In the genomic region with DNA sequence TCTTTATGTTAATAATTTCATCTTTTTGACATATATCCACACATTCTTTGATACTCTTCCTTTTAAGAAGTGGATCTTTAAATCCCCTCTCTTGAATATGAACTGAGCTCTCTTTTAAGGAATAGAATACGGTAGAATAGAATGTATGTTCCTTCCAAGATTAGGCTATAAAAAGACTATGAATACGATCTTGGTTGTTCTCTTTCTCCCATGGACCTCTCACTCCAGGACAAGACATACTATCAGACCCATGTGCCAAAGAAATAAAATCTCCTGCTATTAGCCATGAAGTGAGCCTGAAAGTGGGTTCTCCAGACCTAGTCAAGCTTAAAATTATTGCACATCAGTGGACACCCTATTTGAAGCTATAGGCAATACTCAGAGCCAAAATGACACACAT, we compare ENCODE assay signal across 34 cellular contexts.
"Had no signal": no experiment of that assay in that cellular context is flagged by ENCODE, and none has a peak within 500 bp of the region (broad histone marks: within the 10 kb centered on the region; RNA-seq: fewer than 3 reads in every experiment).

No MANE protein-coding gene starts in this region.

- H3K4me2 ChIP-seq: KMS-11 had no signal

- H3K27ac ChIP-seq: KMS-11 had no signal

- H3K9ac ChIP-seq: KMS-11 had no signal

- H3K36me3 ChIP-seq: MG63 had no signal

- H3K9me3 ChIP-seq: MG63 had no signal

- H3K4me3 ChIP-seq: MG63 had no signal

- DNase-seq: Karpas-422, Kasumi-1, MG63, MM.1S, MV-4-11, NCI-H1048, NCI-H1092, NCI-H1092 treated with DMSO at 0.1 percent for 48 hours, NCI-H1105, NCI-H1105 treated with DMSO at 0.1 percent for 48 hours, NCI-H1417, NCI-H1417 treated with DMSO at 0.1 percent for 48 hours, NCI-H1436, NCI-H1436 treated with DMSO at 0.1 percent for 48 hours, NCI-H146, NCI-H1694, NCI-H1694 treated with DMSO at 0.1 percent for 48 hours, NCI-H187, NCI-H187 treated with DMSO at 0.1 percent for 48 hours, NCI-H1930, NCI-H2029, NCI-H2029 treated with DMSO at 0.1 percent for 48 hours, NCI-H2081, NCI-H2081 treated with DMSO at 0.1 percent for 48 hours, NCI-H2107, NCI-H2171, NCI-H2171 treated with DMSO at 0.1 percent for 48 hours, NCI-H2227 treated with DMSO at 0.1 percent for 48 hours, NCI-H226, NCI-H345, NCI-H446, NCI-H446 treated with DMSO at 0.1 percent for 48 hours, NCI-H510A had no signal

- H3K27me3 ChIP-seq: MG63 had no signal
